In the genomic region with DNA sequence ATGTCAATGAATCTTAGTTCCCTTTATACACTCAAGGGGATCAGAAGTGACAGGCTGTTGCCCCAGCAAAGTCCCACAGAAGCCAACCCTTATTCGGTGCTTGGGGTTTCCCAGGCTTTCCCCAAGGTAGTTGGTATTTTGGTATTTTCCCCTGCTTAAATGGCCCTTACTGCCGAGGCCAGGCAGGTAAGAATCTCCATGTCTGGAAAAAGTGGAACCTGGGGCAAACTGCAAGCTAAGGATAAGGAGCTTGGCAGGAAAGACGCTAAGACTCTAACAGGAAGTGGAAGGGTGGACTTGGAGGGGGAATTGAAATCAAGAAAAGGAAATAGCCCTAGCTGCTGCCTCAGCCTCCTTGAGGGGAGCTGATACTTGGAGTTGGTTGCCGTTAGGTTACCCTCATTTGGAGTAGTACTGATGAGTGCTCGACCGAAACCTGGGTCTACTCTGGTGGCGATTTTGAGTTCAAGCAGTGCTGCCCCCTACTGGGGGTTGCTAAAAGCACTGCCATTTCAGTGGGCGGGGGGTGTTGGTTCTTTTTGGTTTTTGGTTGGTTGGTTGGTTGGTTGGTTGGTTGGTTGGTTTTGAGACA, we compare ENCODE assay signal across 8 cellular contexts. TPM values are rescaled to one million over a fixed set of nuclear protein-coding genes. Genes with fewer than 3 reads are reported as not detected.
A peak's percentile ranks its signal among the peaks of the same experiment; 100 is the strongest.
DNase-seq lines count a peak whose midpoint lies in the region; ATAC-seq and TF ChIP-seq lines count a peak whose summit lies in the region.

No MANE protein-coding gene starts in this region.

- CTCF ChIA-PET in naive thymus-derived CD4-positive, alpha-beta T cell (lab: Charles Lee) = interaction anchor here (0.9 to 1.4 kb wide), 9 partner anchors 11 to 90 kb away, joined by 3 to 8 read pairs (median 3); no protein-coding TSS in a partner anchor

- peaks cover 12 to 43% (median 18%) of the 10 kb centered on the region in 3 experiments for H3K36me3 ChIP-seq in naive thymus-derived CD4-positive, alpha-beta T cell (ENCODE audit: control insufficient read depth in 2 of 3, insufficient read depth in 3 of 3, low read length in 3 of 3)
- H3K36me3 ChIP-seq in suprapubic skin = peaks cover 42% of the 10 kb centered on the region

- DNase-seq in D341Med (ENCODE audit: low spot score) = peak; percentile 68
- DNase-seq in GM20000 (ENCODE audit: low spot score) = peak; percentile 80
- DNase-seq in HL-60 (ENCODE audit: low read depth in 1 of 2, low spot score in 1 of 2) = peak; percentile 71 to 72
- DNase-seq in activated CD4-positive, CD25-positive, alpha-beta regulatory T cell (lab: John Stamatoyannopoulos, UW) = peak; percentile 22 to 36 (median 30)
- DNase-seq in central memory CD8-positive, alpha-beta T cell (ENCODE audit: low spot score in 2 of 2) = peak; percentile 55 to 60
- DNase-seq in naive thymus-derived CD4-positive, alpha-beta T cell = peak; percentile 39 to 67 (median 59)
- DNase-seq in suprapubic skin (ENCODE audit: low spot score in 2 of 2) = peak; percentile 63 to 64
- no peak for DNase-seq in H4 (ENCODE audit: low spot score)

- intact Hi-C loops in naive thymus-derived CD4-positive, alpha-beta T cell (cut with micrococcal nuclease) = loop anchor here (1.0 to 5.0 kb wide), 4 partner anchors 39 to 90 kb away; a partner anchor contains a TSS

- no peak overlapping the region for H3K4me3 ChIP-seq in HL-60 (replicated peaks; ENCODE audit: insufficient read depth, low read length)
- no peak overlapping the region for H3K4me3 ChIP-seq in naive thymus-derived CD4-positive, alpha-beta T cell (ENCODE audit: low read length)
- no peak overlapping the region for H3K4me3 ChIP-seq in suprapubic skin

- peaks cover 59% of the 10 kb centered on the region for H3K36me3 Mint-ChIP-seq in central memory CD8-positive, alpha-beta T cell (ENCODE audit: insufficient read depth)
- H3K36me3 Mint-ChIP-seq in naive thymus-derived CD4-positive, alpha-beta T cell = peaks cover 3 to 23% (median 8%) of the 10 kb centered on the region in 5 donors

- H3K4me1 ChIP-seq in naive thymus-derived CD4-positive, alpha-beta T cell (ENCODE audit: control insufficient read depth in 2 of 2, insufficient read depth in 2 of 2, low read length in 2 of 2) = peaks cover 0 to 7% of the 10 kb centered on the region in 2 donors
- H3K4me1 ChIP-seq in suprapubic skin = peaks cover 37% of the 10 kb centered on the region

- POLR2A ChIA-PET in naive thymus-derived CD4-positive, alpha-beta T cell (lab: Charles Lee) = interaction anchor here (1.1 to 1.5 kb wide), 3 partner anchors 11 to 36 kb away, joined by 3 to 4 read pairs (median 3); no protein-coding TSS in a partner anchor

- no peaks in the 10 kb centered on the region for H3K9me3 ChIP-seq in naive thymus-derived CD4-positive, alpha-beta T cell (ENCODE audit: control insufficient read depth in 2 of 3, low read length in 3 of 3)
- H3K9me3 ChIP-seq in suprapubic skin = no peaks in the 10 kb centered on the region

- WGBS in suprapubic skin = 44% methylated on average over 8 of the region's 8 CpGs

- H3K4me1 Mint-ChIP-seq in central memory CD8-positive, alpha-beta T cell = peaks cover 7% of the 10 kb centered on the region
- H3K4me1 Mint-ChIP-seq in naive thymus-derived CD4-positive, alpha-beta T cell = peaks cover 7 to 23% (median 17%) of the 10 kb centered on the region in 7 donors

- H3K27ac ChIP-seq in HL-60 (replicated peaks) (peak overlapping the region; percentile 13), suprapubic skin (no peak overlapping the region)
- peak overlapping the region; percentile 67 for H3K27ac ChIP-seq in naive thymus-derived CD4-positive, alpha-beta T cell (ENCODE audit: low read depth, low read length)

- H3K9me3 Mint-ChIP-seq in central memory CD8-positive, alpha-beta T cell = no peaks in the 10 kb centered on the region
- no peaks in the 10 kb centered on the region for H3K9me3 Mint-ChIP-seq in naive thymus-derived CD4-positive, alpha-beta T cell

- H3K27ac Mint-ChIP-seq in central memory CD8-positive, alpha-beta T cell (ENCODE audit: low read depth) = peak overlapping the region; percentile 53
- H3K27ac Mint-ChIP-seq in naive thymus-derived CD4-positive, alpha-beta T cell = peak overlapping the region; percentile 84 to 95 (median 92)

- TF ChIP-seq EP300 in suprapubic skin (IDR thresholded peaks at IDR 0.05) = no peak

- H3K27me3 Mint-ChIP-seq in central memory CD8-positive, alpha-beta T cell = no peaks in the 10 kb centered on the region
- no peaks in the 10 kb centered on the region for H3K27me3 Mint-ChIP-seq in naive thymus-derived CD4-positive, alpha-beta T cell

- H3K27me3 ChIP-seq in HL-60 (ENCODE audit: insufficient read depth, poor library complexity, severe bottlenecking) = no peaks in the 10 kb centered on the region
- H3K27me3 ChIP-seq in naive thymus-derived CD4-positive, alpha-beta T cell (ENCODE audit: control insufficient read depth in 2 of 2, insufficient read depth in 2 of 2, low read length in 2 of 2) = no peaks in the 10 kb centered on the region
- H3K27me3 ChIP-seq in suprapubic skin = no peaks in the 10 kb centered on the region

- no peak for TF ChIP-seq POLR2A in suprapubic skin (IDR thresholded peaks at IDR 0.05)

- peak; percentile 77 for ATAC-seq in central memory CD8-positive, alpha-beta T cell (replicated peaks; ENCODE audit: extremely low read depth, poor library complexity, severe bottlenecking)
- ATAC-seq in naive thymus-derived CD4-positive, alpha-beta T cell = peak; percentile 85

- H3K4me3 Mint-ChIP-seq in central memory CD8-positive, alpha-beta T cell = peak overlapping the region; percentile 44
- peak overlapping the region; percentile 42 to 68 (median 52) for H3K4me3 Mint-ChIP-seq in naive thymus-derived CD4-positive, alpha-beta T cell

- TF ChIP-seq CTCF in GM20000 (IDR thresholded peaks at IDR 0.05; ENCODE audit: extremely low read depth, missing control alignments) = peak; percentile 38
- peak; percentile 70 for TF ChIP-seq CTCF in HL-60 (IDR thresholded peaks at IDR 0.05; ENCODE audit: insufficient read depth, low read length)
- TF ChIP-seq CTCF in suprapubic skin (IDR thresholded peaks at IDR 0.05) = peak; percentile 13 to 38

RNA-seq across cellular contexts. Expression of a gene that starts 3.3 kb away (rescaled TPM):
- total RNA-seq in naive thymus-derived CD4-positive, alpha-beta T cell = 10 to 100 TPM in 1 of 5 experiments, 1 to 10 TPM in 3, under 1 TPM in 1; 0.80 to 12.9 (median 1.9) TPM
- polyA plus RNA-seq in naive thymus-derived CD4-positive, alpha-beta T cell = under 1 TPM; 0.15 to 0.27 TPM
- total RNA-seq in suprapubic skin = 1 to 10 TPM in 2 of 4 donors, under 1 TPM in 1, not detected in 1; 0.98 to 2.0 (median 1.6) TPM
- 0.37 TPM in 1 of 2 replicates, not detected in the other for total RNA-seq in H4 (2014; rRNA removed; shearing (Covaris generic))

RNA-seq across cellular contexts. Expression of a gene that starts 12.5 kb away (rescaled TPM):
- 10 to 100 TPM; 54.1 to 67.0 (median 61.2) TPM for total RNA-seq in naive thymus-derived CD4-positive, alpha-beta T cell
- 100 to 1,000 TPM in 1 of 2 donors, 10 to 100 TPM in 1; 98.6 to 108 TPM for polyA plus RNA-seq in naive thymus-derived CD4-positive, alpha-beta T cell
- total RNA-seq in suprapubic skin = 100 to 1,000 TPM; 103 to 154 (median 144) TPM
- 120 and 187 TPM in 2 replicates for total RNA-seq in H4 (2014; rRNA removed; shearing (Covaris generic))

RNA-seq across cellular contexts. Expression of a gene that starts 12.8 kb away (rescaled TPM):
- total RNA-seq in naive thymus-derived CD4-positive, alpha-beta T cell = 10 to 100 TPM; 18.5 to 38.4 (median 25.2) TPM
- polyA plus RNA-seq in naive thymus-derived CD4-positive, alpha-beta T cell = 100 to 1,000 TPM in 1 of 2 donors, 10 to 100 TPM in 1; 92.2 to 108 TPM
- 10 to 100 TPM; 33.4 to 66.4 (median 49.4) TPM for total RNA-seq in suprapubic skin
- total RNA-seq in H4 (2014; rRNA removed; shearing (Covaris generic)) = 39.6 and 40.2 TPM in 2 replicates

RNA-seq across cellular contexts. Expression of a gene that starts 34.8 kb away (rescaled TPM):
- 100 to 1,000 TPM in 2 of 5 experiments, 10 to 100 TPM in 3; 51.7 to 112 (median 83.8) TPM for total RNA-seq in naive thymus-derived CD4-positive, alpha-beta T cell
- 100 to 1,000 TPM in 1 of 2 donors, 10 to 100 TPM in 1; 92.4 to 115 TPM for polyA plus RNA-seq in naive thymus-derived CD4-positive, alpha-beta T cell
- 100 to 1,000 TPM; 234 to 370 (median 319) TPM for total RNA-seq in suprapubic skin
- 57.1 and 70.5 TPM in 2 replicates for total RNA-seq in H4 (2014; rRNA removed; shearing (Covaris generic))

RNA-seq across cellular contexts. Expression of a gene that starts 40.5 kb away (rescaled TPM):
- total RNA-seq in naive thymus-derived CD4-positive, alpha-beta T cell = 100 to 1,000 TPM; 330 to 694 (median 368) TPM
- polyA plus RNA-seq in naive thymus-derived CD4-positive, alpha-beta T cell = 100 to 1,000 TPM; 628 to 638 TPM
- 100 to 1,000 TPM; 267 to 384 (median 275) TPM for total RNA-seq in suprapubic skin
- 264 and 290 TPM in 2 replicates for total RNA-seq in H4 (2014; rRNA removed; shearing (Covaris generic))
